Comparison of ENCODE assay signal across 17 cellular contexts in genomic region chr9:125425176-125425897, GRCh38.
A peak's percentile ranks its signal among the peaks of the same experiment; 100 is the strongest.
DNase-seq lines count a peak whose midpoint lies in the region; ATAC-seq and TF ChIP-seq lines count a peak whose summit lies in the region.
"Had no signal": no experiment of that assay in that cellular context is flagged by ENCODE, and none has a peak within 500 bp of the region (broad histone marks: within the 10 kb centered on the region; RNA-seq: fewer than 3 reads in every experiment).

No MANE protein-coding gene starts in this region.

- BruUV-seq in Panc1 (replicated peaks; lab: Mats Ljungman, UMichigan), result no TSS peak

- no peak for TF ChIP-seq RAD21 in SK-N-SH (IDR thresholded peaks at IDR 0.05; ENCODE audit: low read length)

- H3K9me2 ChIP-seq in SK-N-SH, result no peaks in the 10 kb centered on the region

- H3K27me3 ChIP-seq in SK-N-SH (ENCODE audit: insufficient read depth), result no peaks in the 10 kb centered on the region
- H3K27me3 ChIP-seq in Panc1 (ENCODE audit: control insufficient read depth, insufficient read depth, low read length), result no peaks in the 10 kb centered on the region
- no peaks in the 10 kb centered on the region for H3K27me3 ChIP-seq in testis
- H3K27me3 ChIP-seq: BLaER1 had no signal

- H3K4me1 ChIP-seq in SK-N-SH (ENCODE audit: control insufficient read depth in 1 of 2, insufficient read depth in 2 of 2, low read depth in 1 of 2, low read length in 1 of 2) (peaks cover 0 to 22% of the 10 kb centered on the region in 2 experiments; a peak in 1 of 4 replicates), Panc1 (ENCODE audit: control insufficient read depth, insufficient read depth, low read length) (no peaks in the 10 kb centered on the region), testis (peaks cover 10% of the 10 kb centered on the region)
- H3K4me1 ChIP-seq: BLaER1 had no signal

- H2AFZ ChIP-seq in SK-N-SH (ENCODE audit: low read depth), result peak overlapping the region; percentile 83; the same call in 1 of the 2 replicates

- DNase-seq in SK-N-SH (no peak), Panc1 (ENCODE audit: low read depth, low spot score) (no peak), left kidney (ENCODE audit: low read depth, low spot score) (peak; percentile 51), testis (peak; percentile 49), GM10248 (ENCODE audit: extremely low spot score) (no peak), hypothalamus (lab: John Stamatoyannopoulos, UW) (no peak)
- DNase-seq: CD8-positive, alpha-beta memory T cell; KBM-7; NCI-H187 treated with DMSO at 0.1 percent for 48 hours; NCI-H2171; NCI-H446 treated with DMSO at 0.1 percent for 48 hours; NCI-H748 treated with DMSO at 0.1 percent for 48 hours; RPMI8226 had no signal

- intact Hi-C loops in Panc1 (cut with micrococcal nuclease; ENCODE audit: unreplicated experiment) (no loop called here), testis (cut with DNase I; ENCODE audit: low total_unique reads) (no loop called here)

- ATAC-seq in SK-N-SH treated with all-trans-retinoic acid at 6 μM for 48 hours (no peak), Panc1 (no peak), GM18498 (IDR thresholded peaks at IDR 0.05; ENCODE audit: unreplicated experiment) (no peak)

- TF ChIP-seq CTCF in SK-N-SH (IDR thresholded peaks at IDR 0.05), result no peak
- no peak for TF ChIP-seq CTCF in Panc1 (IDR thresholded peaks at IDR 0.05)
- no peak for TF ChIP-seq CTCF in testis (IDR thresholded peaks at IDR 0.05)
- TF ChIP-seq CTCF in GM10248 (IDR thresholded peaks at IDR 0.05; ENCODE audit: control extremely low read depth, extremely low read depth, low read depth, missing control alignments), result no peak

- no peak for TF ChIP-seq EP300 in SK-N-SH (IDR thresholded peaks at IDR 0.05; ENCODE audit: borderline replicate concordance in 1 of 2, low read depth in 1 of 2, low read length in 1 of 2)

- H3K36me3 ChIP-seq in SK-N-SH (replicated peaks in 1 of 2; ENCODE audit: control insufficient read depth in 1 of 2, insufficient read depth in 2 of 2, low read length in 1 of 2) (no peaks in the 10 kb centered on the region), Panc1 (ENCODE audit: control insufficient read depth, insufficient read depth, low read length) (no peaks in the 10 kb centered on the region), testis (ENCODE audit: low read depth, missing control alignments) (no peaks in the 10 kb centered on the region)
- H3K36me3 ChIP-seq: BLaER1 had no signal

- no peak for TF ChIP-seq POLR2A in testis (IDR thresholded peaks at IDR 0.05)

- in situ Hi-C loops in Panc1 (cut with HindIII; ENCODE audit: low pct_unique_long_range_greater_than_20kb, low sequenced_read_pairs), result no loop called here

- no peaks in the 10 kb centered on the region for H4K20me1 ChIP-seq in SK-N-SH (ENCODE audit: insufficient read depth)
- H4K20me1 ChIP-seq: BLaER1 had no signal

- CTCF ChIA-PET in SK-N-SH (lab: Yijun Ruan, JAX), result interaction anchor here (1.3 kb wide), 1 partner anchor 133 kb away, joined by 4 read pairs; no protein-coding TSS in a partner anchor
- CTCF ChIA-PET in Panc1 (lab: Charles Lee), result no interaction called here
- CTCF ChIA-PET in GM10248 (lab: Yijun Ruan, JAX), result interaction anchor here (1.2 to 3.0 kb wide), 2 partner anchors 18 to 485 kb away, joined by 3 to 13 read pairs; no protein-coding TSS in a partner anchor

- no peaks in the 10 kb centered on the region for H3K9me3 ChIP-seq in SK-N-SH
- H3K9me3 ChIP-seq in Panc1 (ENCODE audit: control insufficient read depth, insufficient read depth, low read depth, low read length), result no peaks in the 10 kb centered on the region
- no peaks in the 10 kb centered on the region for H3K9me3 ChIP-seq in testis
- H3K9me3 ChIP-seq: BLaER1 had no signal

- H3K9ac ChIP-seq in SK-N-SH, result no peak overlapping the region
- H3K9ac ChIP-seq: BLaER1 had no signal

- 93% methylated on average over 19 of the region's 19 CpGs for WGBS in SK-N-SH (ENCODE audit: low lambda C conversion rate)
- WGBS in testis, 2 donors, result 20 to 34% methylated on average over 19 of the region's 19 CpGs

- no peak overlapping the region for H3K4me2 ChIP-seq in SK-N-SH
- H3K4me2 ChIP-seq: BLaER1 had no signal

- H3K4me3 ChIP-seq in SK-N-SH (ENCODE audit: low read depth in 2 of 2, low read length in 1 of 2) (no peak overlapping the region), Panc1 (ENCODE audit: low read depth in 2 of 2, low read length in 2 of 2) (no peak overlapping the region), testis (no peak overlapping the region)
- H3K4me3 ChIP-seq: BLaER1 had no signal

- H3F3A ChIP-seq in SK-N-SH (replicated peaks; ENCODE audit: insufficient read depth), result no peaks in the 10 kb centered on the region

- H3K27ac ChIP-seq in SK-N-SH (ENCODE audit: low read depth in 2 of 2, low read length in 1 of 2) (no peak overlapping the region), Panc1 (ENCODE audit: low read length) (peak overlapping the region; percentile 39; the same call in 1 of the 2 replicates), testis (peak overlapping the region in 1 of 2 donors; percentile 60)
- H3K27ac ChIP-seq: 22Rv1, BLaER1 had no signal

- H3K79me2 ChIP-seq in SK-N-SH (ENCODE audit: insufficient read depth), result no peaks in the 10 kb centered on the region

- POLR2A ChIA-PET in SK-N-SH (lab: Yijun Ruan, JAX) (no interaction called here), Panc1 (lab: Charles Lee) (no interaction called here), GM10248 (lab: Yijun Ruan, JAX) (no interaction called here)

TF ChIP-seq in SK-N-SH, 30 proteins besides CTCF, POLR2A, EP300 and RAD21 (continues in another document):
- no peak for TF ChIP-seq GABPA (IDR thresholded peaks at IDR 0.05; ENCODE audit: low read depth)
- no peak for TF ChIP-seq MAX (IDR thresholded peaks at IDR 0.05; ENCODE audit: low read depth)
- TF ChIP-seq RFX5 (IDR thresholded peaks at IDR 0.05; ENCODE audit: low read length), result no peak
- no peak for TF ChIP-seq USF1 (IDR thresholded peaks at IDR 0.05; ENCODE audit: borderline replicate concordance, low read depth)
- no peak for TF ChIP-seq NRF1 (IDR thresholded peaks at IDR 0.05; ENCODE audit: low read depth, low read length)
- no peak for TF ChIP-seq USF2 (IDR thresholded peaks at IDR 0.05; ENCODE audit: borderline replicate concordance, low read depth, low read length)
- no peak for TF ChIP-seq NFIC (IDR thresholded peaks at IDR 0.05; ENCODE audit: borderline replicate concordance)
- TF ChIP-seq RCOR1 (IDR thresholded peaks at IDR 0.05; ENCODE audit: low read length), result no peak
- TF ChIP-seq FOXJ3 (CRISPR knock-in tag; IDR thresholded peaks at IDR 0.05), result no peak

TF ChIP-seq in SK-N-SH treated with all-trans-retinoic acid at 6 μM for 48 hours, 23 proteins besides CTCF, POLR2A, EP300 and RAD21:
- TF ChIP-seq ARNTL (CRISPR knock-in tag; IDR thresholded peaks at IDR 0.05; ENCODE audit: borderline replicate concordance, low read depth) (no peak), PPARA (CRISPR knock-in tag; IDR thresholded peaks at IDR 0.05; ENCODE audit: borderline replicate concordance) (no peak), RARB (CRISPR knock-in tag; IDR thresholded peaks at IDR 0.05) (no peak), ZNF8 (CRISPR knock-in tag; IDR thresholded peaks at IDR 0.05) (no peak)

Comparison
In these comparisons a context has a peak if more than half of its experiments do, and no peak if none do; other contexts are left out.
1. DNase-seq: peak in left kidney (single experiment) and testis (single experiment); none in SK-N-SH (single experiment), Panc1 (single experiment), GM10248 (single experiment) and hypothalamus (0 of 51).